In the genomic region with DNA sequence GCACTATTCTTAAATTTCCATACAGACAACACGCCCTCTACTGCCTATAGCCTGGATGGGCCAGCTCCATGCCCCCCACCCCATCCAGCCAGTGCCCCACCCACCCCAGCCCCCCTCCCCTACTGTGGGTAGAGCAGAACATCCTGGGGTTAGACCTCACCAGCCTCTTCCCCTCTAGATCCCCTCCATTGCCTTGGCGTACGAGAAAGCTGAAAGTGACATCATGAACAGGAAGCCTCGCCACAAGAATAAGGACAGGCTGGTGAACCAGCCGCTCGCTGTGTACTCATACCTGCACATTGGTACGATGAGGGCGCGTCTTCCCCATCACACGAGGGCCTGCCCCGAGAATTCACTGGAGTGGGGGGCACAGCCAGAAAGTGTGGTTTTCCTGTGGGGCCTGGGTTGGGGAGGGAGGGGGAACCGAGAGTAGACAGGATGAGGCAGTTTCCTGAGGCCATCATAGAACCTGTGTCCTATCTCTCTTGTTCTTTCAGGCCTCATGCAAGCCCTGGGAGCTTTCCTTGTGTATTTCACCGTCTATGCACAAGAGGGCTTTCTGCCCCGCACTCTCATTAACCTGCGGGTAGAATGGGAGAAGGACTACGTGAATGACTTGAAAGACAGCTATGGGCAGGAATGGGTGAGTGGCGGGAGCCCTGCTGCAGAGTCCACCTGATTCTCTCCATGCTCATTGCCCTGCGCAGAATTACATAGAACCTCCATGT, we compare ENCODE assay signal across 9 cellular contexts. TPM values are rescaled to one million over a fixed set of nuclear protein-coding genes. Genes with fewer than 3 reads are reported as not detected.
DNase-seq lines count a peak whose midpoint lies in the region; ATAC-seq and FAIRE-seq lines count a peak whose summit lies in the region.
"Had no signal": no experiment of that assay in that cellular context is flagged by ENCODE, and none has a peak within 500 bp of the region (broad histone marks: within the 10 kb centered on the region; RNA-seq: fewer than 3 reads in every experiment).

No MANE protein-coding gene starts in this region.

- FAIRE-seq in RCC 7860 (lab: Jason Lieb, UNC) = no peak

- H3K4me3 ChIP-seq in Jurkat, Clone E6-1 (ENCODE audit: low read length) = peak overlapping the region; percentile 25

- ATAC-seq in GM19372 (IDR thresholded peaks at IDR 0.05; ENCODE audit: low read depth, unreplicated experiment) = peak; percentile 49

- in situ Hi-C loops in G401 (cut with HindIII; ENCODE audit: low sequenced_read_pairs) = no loop called here

- DNase-seq in Jurkat, Clone E6-1 (ENCODE audit: low read depth, low spot score) = peak; percentile 93
- DNase-seq in activated T-cell treated with anti-CD3 and anti-CD28 coated beads, Interleukin-2, amount 50 U/mL, for 48 hours = peak; percentile 77 to 79
- peak; percentile 8 to 18 (median 14) for DNase-seq in stimulated activated CD4-positive, alpha-beta T cell treated with anti-CD3 and anti-CD28 coated beads, TNF-alpha, amount 100 ng/mL, for 4 hours (ENCODE audit: low read depth in 3 of 3)
- DNase-seq in G401 (ENCODE audit: low spot score) = no peak
- no peak for DNase-seq in SIG-M5 treated with dmso at 0.1 percent for 504 hours (lab: John Stamatoyannopoulos, UW; ENCODE audit: unreplicated experiment)
- no peak for DNase-seq in SW480 (ENCODE audit: low spot score)
- DNase-seq in RCC 7860 (ENCODE audit: low spot score) = no peak
- DNase-seq: IMR-90 had no signal

RNA-seq across cellular contexts. Expression of a gene that starts 29.1 kb away (rescaled TPM):
- not detected for polyA plus RNA-seq in Jurkat, Clone E6-1 (2012; ENCODE audit: insufficient read depth, insufficient read length)
- total RNA-seq in G401 (2014; rRNA removed; shearing (Covaris generic)) = not detected in 2 replicates
- total RNA-seq: IMR-90 had no signal
- polyA plus RNA-seq: IMR-90 had no signal

RNA-seq across cellular contexts. Expression of a gene that starts 54.6 kb away (rescaled TPM):
- polyA plus RNA-seq in Jurkat, Clone E6-1 (2012; ENCODE audit: insufficient read depth, insufficient read length) = not detected
- total RNA-seq in G401 (2014; rRNA removed; shearing (Covaris generic)) = not detected in 2 replicates

Comparison
In these comparisons a context has a peak if more than half of its experiments do, and no peak if none do; other contexts are left out.
1. DNase-seq: peak in Jurkat, Clone E6-1 (single experiment), activated T-cell treated with anti-CD3 and anti-CD28 coated beads, Interleukin-2, amount 50 U/mL, for 48 hours (2 of 2) and stimulated activated CD4-positive, alpha-beta T cell treated with anti-CD3 and anti-CD28 coated beads, TNF-alpha, amount 100 ng/mL, for 4 hours (3 of 3); none in G401 (single experiment), SIG-M5 treated with dmso at 0.1 percent for 504 hours (single experiment), SW480 (single experiment) and RCC 7860 (single experiment).